ENCODE assay signal across 1 cellular context in genomic region chr11:122434786-122435185, GRCh38.
TF ChIP-seq lines count a peak whose summit lies in the region.

No MANE protein-coding gene starts in this region.

TF ChIP-seq in GM23338, 12 proteins besides CTCF, POLR2A, EP300 and RAD21 (continued from another document):
- TF ChIP-seq ZNF462 (CRISPR knock-in tag; IDR thresholded peaks at IDR 0.05): no peak
- TF ChIP-seq EZH2 (IDR thresholded peaks at IDR 0.05; ENCODE audit: low read depth, unreplicated experiment): no peak
- no peak for TF ChIP-seq JUNB (IDR thresholded peaks at IDR 0.05; ENCODE audit: unreplicated experiment)
- no peak for TF ChIP-seq CREB1 (CRISPR knock-in tag; IDR thresholded peaks at IDR 0.05; ENCODE audit: low read depth)
- no peak for TF ChIP-seq POLR2AphosphoS5 (IDR thresholded peaks at IDR 0.05; ENCODE audit: low read depth)
- no peak for TF ChIP-seq NANOG (IDR thresholded peaks at IDR 0.05; ENCODE audit: borderline replicate concordance)
- TF ChIP-seq EZH2phosphoT487 (IDR thresholded peaks at IDR 0.05; ENCODE audit: unreplicated experiment): no peak
- no peak for TF ChIP-seq STAT1 (IDR thresholded peaks at IDR 0.05; ENCODE audit: unreplicated experiment)
